ENCODE assay signal across 8 cellular contexts in genomic region chr2:232927041-232927792, GRCh38. TPM values are rescaled to one million over a fixed set of nuclear protein-coding genes. Genes with fewer than 3 reads are reported as not detected.
DNase-seq lines count a peak whose midpoint lies in the region; ATAC-seq and TF ChIP-seq lines count a peak whose summit lies in the region.

No MANE protein-coding gene starts in this region.

- no peaks in the 10 kb centered on the region for H4K20me1 ChIP-seq in SK-N-SH (ENCODE audit: insufficient read depth)

- DNase-seq in ELR (ENCODE audit: low read depth): peak; percentile 27
- DNase-seq in SK-N-SH: peak; percentile 55
- peak; percentile 21 for DNase-seq in fibroblast of mammary gland (ENCODE audit: low read depth)
- peak; percentile 27 to 47 for DNase-seq in psoas muscle
- DNase-seq in NCI-H1694 (lab: John Stamatoyannopoulos, UW): no peak
- DNase-seq in NCI-H2107 treated with DMSO at 0.1 percent for 48 hours (lab: John Stamatoyannopoulos, UW; ENCODE audit: unreplicated experiment): no peak

- TF ChIP-seq RAD21 in SK-N-SH (IDR thresholded peaks at IDR 0.05; ENCODE audit: low read length): no peak

- H3K9me3 ChIP-seq in SK-N-SH (no peaks in the 10 kb centered on the region), psoas muscle (no peaks in the 10 kb centered on the region)

- no peak overlapping the region for H3K9ac ChIP-seq in SK-N-SH

- WGBS in SK-N-SH (ENCODE audit: low lambda C conversion rate): 10% methylated on average over 8 of the region's 76 CpGs
- WGBS in psoas muscle, 3 donors: 1 to 2% (median 1%) methylated on average over 53 to 76 of the region's 76 CpGs

- intact Hi-C loops in psoas muscle (cut with DNase I): no loop called here

- H3K4me1 ChIP-seq in SK-N-SH (ENCODE audit: control insufficient read depth in 1 of 2, insufficient read depth in 2 of 2, low read depth in 1 of 2, low read length in 1 of 2) (no peaks in the 10 kb centered on the region; a peak in 1 of 4 replicates), psoas muscle (no peaks in the 10 kb centered on the region)

- H3K27me3 ChIP-seq in SK-N-SH (ENCODE audit: insufficient read depth): peaks cover 33% of the 10 kb centered on the region
- peaks cover 2 to 65% (median 14%) of the 10 kb centered on the region in 3 donors for H3K27me3 ChIP-seq in psoas muscle (ENCODE audit: insufficient read depth in 3 of 3, low read length in 2 of 3)

- CTCF ChIA-PET in SK-N-SH (lab: Yijun Ruan, JAX): interaction anchor here (1.3 to 1.4 kb wide), 2 partner anchors 40 to 102 kb away, joined by 3 to 4 read pairs; no protein-coding TSS in a partner anchor

- no peaks in the 10 kb centered on the region for H3K9me2 ChIP-seq in SK-N-SH

- H3K27ac ChIP-seq in SK-N-SH (ENCODE audit: low read depth in 2 of 2, low read length in 1 of 2) (no peak overlapping the region), psoas muscle (no peak overlapping the region)

- POLR2A ChIA-PET in SK-N-SH (lab: Yijun Ruan, JAX): no interaction called here

- peak overlapping the region; percentile 33; the same call in 1 of the 2 replicates for H3K4me2 ChIP-seq in SK-N-SH

- no peak for TF ChIP-seq EP300 in SK-N-SH (IDR thresholded peaks at IDR 0.05; ENCODE audit: borderline replicate concordance in 1 of 2, low read depth in 1 of 2, low read length in 1 of 2)

- H2AFZ ChIP-seq in SK-N-SH (ENCODE audit: low read depth): no peak overlapping the region

- H3K4me3 ChIP-seq in SK-N-SH (ENCODE audit: low read depth in 2 of 2, low read length in 1 of 2): peak overlapping the region in 1 of 2 experiments; percentile 34; a peak in 2 of 4 replicates
- peak overlapping the region; percentile 7 for H3K4me3 ChIP-seq in fibroblast of mammary gland (ENCODE audit: control insufficient read depth, low read depth, low read length)
- H3K4me3 ChIP-seq in psoas muscle: peak overlapping the region; percentile 53

- no peak for TF ChIP-seq CTCF in SK-N-SH (IDR thresholded peaks at IDR 0.05)
- TF ChIP-seq CTCF in fibroblast of mammary gland (conservative IDR thresholded peaks at IDR 0.05; ENCODE audit: control insufficient read depth, insufficient read depth, low read depth, low read length): no peak
- TF ChIP-seq CTCF in psoas muscle (IDR thresholded peaks at IDR 0.05): no peak

- no peaks in the 10 kb centered on the region for H3K79me2 ChIP-seq in SK-N-SH (ENCODE audit: insufficient read depth)

- H3K36me3 ChIP-seq in SK-N-SH (replicated peaks in 1 of 2; ENCODE audit: control insufficient read depth in 1 of 2, insufficient read depth in 2 of 2, low read length in 1 of 2): no peaks in the 10 kb centered on the region
- H3K36me3 ChIP-seq in psoas muscle (ENCODE audit: insufficient read depth in 1 of 2, low read depth in 1 of 2): no peaks in the 10 kb centered on the region

- ATAC-seq in psoas muscle (peak; percentile 26 to 65 (median 48)), HG02588 (IDR thresholded peaks at IDR 0.05; ENCODE audit: unreplicated experiment) (no peak), GM21381 (IDR thresholded peaks at IDR 0.05; ENCODE audit: unreplicated experiment) (no peak)

- H3F3A ChIP-seq in SK-N-SH (replicated peaks; ENCODE audit: insufficient read depth): no peaks in the 10 kb centered on the region

TF ChIP-seq in SK-N-SH, 30 proteins besides CTCF, POLR2A, EP300 and RAD21:
- no peak for TF ChIP-seq JUND (IDR thresholded peaks at IDR 0.05)

RNA-seq across cellular contexts. Expression of gene SNORC, which starts 57.2 kb away (rescaled TPM):
- polyA plus RNA-seq in SK-N-SH (2012; rRNA removed) (1.2 and 1.3 TPM in 2 replicates), psoas muscle (1 to 10 TPM in 1 of 3 donors, under 1 TPM in 2; 0.06 to 1.1 (median 0.64) TPM)
- 0.51 and 0.81 TPM in 2 replicates for polyA plus RNA-seq in SK-N-SH (2012; cell fraction: cytosol; rRNA removed)
- polyA plus RNA-seq in SK-N-SH (2012; cell fraction: nucleus; rRNA removed): 7.3 and 11.7 TPM in 2 replicates
- 1 to 10 TPM in 1 of 4 donors, under 1 TPM in 3; 0.56 to 2.1 (median 0.60) TPM for total RNA-seq in psoas muscle

Comparison
In these comparisons a context has a peak if more than half of its experiments do, and no peak if none do; other contexts are left out.
1. DNase-seq: peak in ELR (single experiment), SK-N-SH (single experiment), fibroblast of mammary gland (single experiment) and psoas muscle (2 of 2); none in NCI-H1694 (single experiment) and NCI-H2107 treated with DMSO at 0.1 percent for 48 hours (single experiment).
2. ATAC-seq: peak in psoas muscle (4 of 4); none in HG02588 (single experiment) and GM21381 (single experiment).